8 cellular contexts compared by ENCODE assay signal in genomic region chr12:109518820-109519665, GRCh38. TPM values are rescaled to one million over a fixed set of nuclear protein-coding genes. Genes with fewer than 3 reads are reported as not detected.
DNase-seq lines count a peak whose midpoint lies in the region; ATAC-seq and TF ChIP-seq lines count a peak whose summit lies in the region.

No MANE protein-coding gene starts in this region.

- H3K9me3 Mint-ChIP-seq in CD4-positive, alpha-beta memory T cell: no peaks in the 10 kb centered on the region
- H3K9me3 Mint-ChIP-seq in activated T-cell treated with anti-CD3 and anti-CD28 coated beads, Interleukin-2, amount 50 U/mL, for 72 hours: no peaks in the 10 kb centered on the region
- no peaks in the 10 kb centered on the region for H3K9me3 Mint-ChIP-seq in neural progenitor cell

- H3K4me3 Mint-ChIP-seq in CD4-positive, alpha-beta memory T cell: no peak overlapping the region
- H3K4me3 Mint-ChIP-seq in activated T-cell treated with anti-CD3 and anti-CD28 coated beads, Interleukin-2, amount 50 U/mL, for 72 hours: no peak overlapping the region
- no peak overlapping the region for H3K4me3 Mint-ChIP-seq in neural progenitor cell

- H3K36me3 ChIP-seq in CD4-positive, alpha-beta memory T cell (ENCODE audit: insufficient read depth, low read length): peaks cover 71% of the 10 kb centered on the region
- H3K36me3 ChIP-seq in OCI-LY7 (ENCODE audit: insufficient read depth, low read length): peaks cover 54% of the 10 kb centered on the region; the same call in 1 of the 2 replicates
- no peaks in the 10 kb centered on the region for H3K36me3 ChIP-seq in neural progenitor cell

- intact Hi-C loops in CD4-positive, alpha-beta memory T cell (cut with micrococcal nuclease): no loop called here
- intact Hi-C loops in OCI-LY7 (cut with micrococcal nuclease; ENCODE audit: unreplicated experiment): loop anchor here (1.0 kb wide), 1 partner anchor 256 kb away; no protein-coding TSS in a partner anchor

- H3K79me2 ChIP-seq in OCI-LY7 (ENCODE audit: insufficient read depth, low read depth, low read length): no peaks in the 10 kb centered on the region
- no peaks in the 10 kb centered on the region for H3K79me2 ChIP-seq in neural progenitor cell (ENCODE audit: low read depth)

- BruUV-seq in OCI-LY7 (replicated peaks; lab: Mats Ljungman, UMichigan): no TSS peak

- no peaks in the 10 kb centered on the region for H3K27me3 ChIP-seq in CD4-positive, alpha-beta memory T cell (ENCODE audit: insufficient read depth, low read length)
- H3K27me3 ChIP-seq in neural progenitor cell: no peaks in the 10 kb centered on the region

- CTCF ChIA-PET in CD4-positive, alpha-beta memory T cell (lab: Charles Lee; ENCODE audit: partially characterized antibody): interaction anchor here (0.8 to 5.4 kb wide), 7 partner anchors 9 to 326 kb away, joined by 3 to 43 read pairs (median 3); no protein-coding TSS in a partner anchor
- CTCF ChIA-PET in OCI-LY7 (lab: Charles Lee; ENCODE audit: unreplicated experiment): interaction anchor here (0.6 to 1.1 kb wide), 2 partner anchors 9 to 265 kb away, joined by 3 read pairs; no protein-coding TSS in a partner anchor

- ATAC-seq in activated T-cell treated with anti-CD3 and anti-CD28 coated beads, Interleukin-2, amount 50 U/mL, for 72 hours (replicated peaks in 1 of 2): no peak
- no peak for ATAC-seq in HG02884 (IDR thresholded peaks at IDR 0.05; ENCODE audit: unreplicated experiment)

- H3K4me2 ChIP-seq in OCI-LY7 (ENCODE audit: low read length): no peak overlapping the region
- H3K4me2 ChIP-seq in neural progenitor cell: no peak overlapping the region

- H2AFZ ChIP-seq in OCI-LY7 (ENCODE audit: low read length) (no peak overlapping the region), neural progenitor cell (replicated peaks) (no peak overlapping the region)

- no peak overlapping the region for H3K4me3 ChIP-seq in CD4-positive, alpha-beta memory T cell (ENCODE audit: low read length in 2 of 2)
- no peak overlapping the region for H3K4me3 ChIP-seq in OCI-LY7 (ENCODE audit: low read depth, low read length, poor library complexity, severe bottlenecking)
- no peak overlapping the region for H3K4me3 ChIP-seq in fibroblast of pulmonary artery (replicated peaks; ENCODE audit: low read depth, low read length)
- H3K4me3 ChIP-seq in neural progenitor cell: no peak overlapping the region

- no peak overlapping the region for H3K9ac ChIP-seq in neural progenitor cell

- TF ChIP-seq CTCF in OCI-LY7 (conservative IDR thresholded peaks at IDR 0.05; ENCODE audit: low read length): peak; percentile 98
- TF ChIP-seq CTCF in fibroblast of pulmonary artery (IDR thresholded peaks at IDR 0.05; ENCODE audit: low read length, missing control alignments): peak; percentile 97
- peak; percentile 98 for TF ChIP-seq CTCF in neural progenitor cell (IDR thresholded peaks at IDR 0.05)

- POLR2A ChIA-PET in CD4-positive, alpha-beta memory T cell (lab: Charles Lee; ENCODE audit: partially characterized antibody): no interaction called here
- POLR2A ChIA-PET in OCI-LY7 (lab: Charles Lee): interaction anchor here (1.4 kb wide), 1 partner anchor 10 kb away, joined by 6 read pairs; no protein-coding TSS in a partner anchor

- peak in 4 of 5 donors; percentile 40 to 52 (median 44) for DNase-seq in CD4-positive, alpha-beta memory T cell
- peak; percentile 49 for DNase-seq in HS-5 (ENCODE audit: low read depth)
- peak; percentile 61 for DNase-seq in OCI-LY7 (ENCODE audit: low spot score)
- DNase-seq in activated T-cell treated with anti-CD3 and anti-CD28 coated beads, Interleukin-2, amount 50 U/mL, for 72 hours: peak; percentile 48 to 54
- peak; percentile 91 for DNase-seq in fibroblast of pulmonary artery (ENCODE audit: low read depth)
- DNase-seq in neural progenitor cell (ENCODE audit: low spot score): peak; percentile 73
- peak; percentile 72 for DNase-seq in stromal cell of bone marrow (ENCODE audit: low read depth)

- no peak overlapping the region for H3K27ac ChIP-seq in CD4-positive, alpha-beta memory T cell (ENCODE audit: low read depth, low read length)
- H3K27ac ChIP-seq in OCI-LY7 (ENCODE audit: low read depth, low read length, poor library complexity, severe bottlenecking): no peak overlapping the region
- H3K27ac ChIP-seq in neural progenitor cell: no peak overlapping the region

- H4K20me1 ChIP-seq in OCI-LY7 (ENCODE audit: insufficient read depth, low read length) (no peaks in the 10 kb centered on the region), neural progenitor cell (ENCODE audit: low read depth) (peaks cover 8% of the 10 kb centered on the region)

- H3K4me1 Mint-ChIP-seq in CD4-positive, alpha-beta memory T cell: no peaks in the 10 kb centered on the region
- no peaks in the 10 kb centered on the region for H3K4me1 Mint-ChIP-seq in activated T-cell treated with anti-CD3 and anti-CD28 coated beads, Interleukin-2, amount 50 U/mL, for 72 hours (ENCODE audit: low read depth)
- peaks cover 28% of the 10 kb centered on the region for H3K4me1 Mint-ChIP-seq in neural progenitor cell

- H3K27me3 Mint-ChIP-seq in CD4-positive, alpha-beta memory T cell: no peaks in the 10 kb centered on the region
- no peaks in the 10 kb centered on the region for H3K27me3 Mint-ChIP-seq in activated T-cell treated with anti-CD3 and anti-CD28 coated beads, Interleukin-2, amount 50 U/mL, for 72 hours (ENCODE audit: low read depth)
- peaks cover 12% of the 10 kb centered on the region for H3K27me3 Mint-ChIP-seq in neural progenitor cell (ENCODE audit: insufficient read depth, low read depth)

- no peaks in the 10 kb centered on the region for H3K4me1 ChIP-seq in CD4-positive, alpha-beta memory T cell (ENCODE audit: insufficient read depth, low read length)
- H3K4me1 ChIP-seq in OCI-LY7 (ENCODE audit: insufficient read depth, low read length, poor library complexity, severe bottlenecking) (no peaks in the 10 kb centered on the region), neural progenitor cell (peaks cover 20% of the 10 kb centered on the region)

- peaks cover 67 to 87% of the 10 kb centered on the region in 2 donors for H3K36me3 Mint-ChIP-seq in CD4-positive, alpha-beta memory T cell
- peaks cover 1 to 6% of the 10 kb centered on the region in 2 donors for H3K36me3 Mint-ChIP-seq in activated T-cell treated with anti-CD3 and anti-CD28 coated beads, Interleukin-2, amount 50 U/mL, for 72 hours (ENCODE audit: insufficient read depth in 2 of 2)
- H3K36me3 Mint-ChIP-seq in neural progenitor cell: peaks cover 56% of the 10 kb centered on the region

- no peaks in the 10 kb centered on the region for H3K9me2 ChIP-seq in OCI-LY7 (ENCODE audit: insufficient read depth, low read length)

- H3F3A ChIP-seq in neural progenitor cell (ENCODE audit: low read depth): peaks cover 11% of the 10 kb centered on the region

- H3K27ac Mint-ChIP-seq in CD4-positive, alpha-beta memory T cell: no peak overlapping the region
- H3K27ac Mint-ChIP-seq in activated T-cell treated with anti-CD3 and anti-CD28 coated beads, Interleukin-2, amount 50 U/mL, for 72 hours: no peak overlapping the region
- peak overlapping the region; percentile 76 for H3K27ac Mint-ChIP-seq in neural progenitor cell

- no peaks in the 10 kb centered on the region for H3K9me3 ChIP-seq in CD4-positive, alpha-beta memory T cell (ENCODE audit: control insufficient read depth in 1 of 2, low read length in 2 of 2)
- H3K9me3 ChIP-seq in OCI-LY7 (ENCODE audit: low read length) (no peaks in the 10 kb centered on the region), neural progenitor cell (ENCODE audit: low read depth) (no peaks in the 10 kb centered on the region)

RNA-seq across cellular contexts. Expression of gene UBE3B, which starts 41.6 kb away (rescaled TPM):
- total RNA-seq in CD4-positive, alpha-beta memory T cell: 10 to 100 TPM; 55.8 to 58.1 TPM
- polyA plus RNA-seq in CD4-positive, alpha-beta memory T cell: 10 to 100 TPM; 24.0 to 24.4 TPM
- total RNA-seq in OCI-LY7 (2014; rRNA removed; shearing (Covaris generic)): 21.2 and 32.6 TPM in 2 replicates
- total RNA-seq in OCI-LY7 (2022) (27.8 and 32.7 TPM in 2 replicates), neural progenitor cell (ENCODE audit: low replicate concordance) (28.4 and 33.7 TPM in 2 replicates)
- 10 to 100 TPM; 37.4 to 37.6 TPM for total RNA-seq in activated T-cell treated with anti-CD3 and anti-CD28 coated beads, Interleukin-2, amount 50 U/mL, for 72 hours

RNA-seq across cellular contexts. Expression of gene KCTD10, which starts 41.9 kb away (rescaled TPM):
- total RNA-seq in CD4-positive, alpha-beta memory T cell: 10 to 100 TPM; 29.2 to 31.9 TPM
- 10 to 100 TPM; 23.2 to 25.3 TPM for polyA plus RNA-seq in CD4-positive, alpha-beta memory T cell
- total RNA-seq in OCI-LY7 (2014; rRNA removed; shearing (Covaris generic)): 26.4 and 28.1 TPM in 2 replicates
- 43.5 and 45.7 TPM in 2 replicates for total RNA-seq in OCI-LY7 (2022)
- 10 to 100 TPM; 38.5 to 47.8 TPM for total RNA-seq in activated T-cell treated with anti-CD3 and anti-CD28 coated beads, Interleukin-2, amount 50 U/mL, for 72 hours
- total RNA-seq in neural progenitor cell (ENCODE audit: low replicate concordance): 40.9 and 57.5 TPM in 2 replicates

RNA-seq across cellular contexts. Expression of gene MMAB, which starts 54.3 kb away (rescaled TPM):
- 10 to 100 TPM; 16.0 to 16.9 TPM for total RNA-seq in CD4-positive, alpha-beta memory T cell
- 10 to 100 TPM; 17.2 to 30.2 TPM for polyA plus RNA-seq in CD4-positive, alpha-beta memory T cell
- total RNA-seq in OCI-LY7 (2014; rRNA removed; shearing (Covaris generic)): 44.1 and 59.8 TPM in 2 replicates
- 90.0 and 93.0 TPM in 2 replicates for total RNA-seq in OCI-LY7 (2022)
- total RNA-seq in activated T-cell treated with anti-CD3 and anti-CD28 coated beads, Interleukin-2, amount 50 U/mL, for 72 hours: 10 to 100 TPM; 13.9 to 25.5 TPM
- total RNA-seq in neural progenitor cell (ENCODE audit: low replicate concordance): 24.7 and 34.5 TPM in 2 replicates

RNA-seq across cellular contexts. Expression of gene MVK, which starts 54.6 kb away (rescaled TPM):
- 10 to 100 TPM; 10.0 to 11.0 TPM for total RNA-seq in CD4-positive, alpha-beta memory T cell
- 1 to 10 TPM; 1.9 to 4.2 TPM for polyA plus RNA-seq in CD4-positive, alpha-beta memory T cell
- 20.0 and 27.0 TPM in 2 replicates for total RNA-seq in OCI-LY7 (2014; rRNA removed; shearing (Covaris generic))
- 35.2 and 47.4 TPM in 2 replicates for total RNA-seq in OCI-LY7 (2022)
- 10 to 100 TPM; 11.5 to 16.0 TPM for total RNA-seq in activated T-cell treated with anti-CD3 and anti-CD28 coated beads, Interleukin-2, amount 50 U/mL, for 72 hours
- 8.3 and 20.1 TPM in 2 replicates for total RNA-seq in neural progenitor cell (ENCODE audit: low replicate concordance)
